ENCODE assay signal across 8 cellular contexts in genomic region chr4:76585897-76586360, GRCh38.
DNase-seq lines count a peak whose midpoint lies in the region; ATAC-seq and TF ChIP-seq lines count a peak whose summit lies in the region.

No MANE protein-coding gene starts in this region.

- ATAC-seq in HG02588 (IDR thresholded peaks at IDR 0.05; ENCODE audit: unreplicated experiment): peak; percentile 98
- no peak for ATAC-seq in GM18861 (IDR thresholded peaks at IDR 0.05; ENCODE audit: unreplicated experiment)

- H3K4me3 ChIP-seq in GM12864 (ENCODE audit: low read depth, low read length) (peak overlapping the region; percentile 37), skeletal muscle cell (ENCODE audit: low read depth, low read length) (peak overlapping the region; percentile 32)

- no peaks in the 10 kb centered on the region for H3K36me3 Mint-ChIP-seq in HFFc6 (ENCODE audit: low read depth)

- peaks cover 66% of the 10 kb centered on the region for H3K4me1 Mint-ChIP-seq in HFFc6 (ENCODE audit: low read depth)

- in situ Hi-C loops in T47D (cut with HindIII; ENCODE audit: low pct_unique_long_range_greater_than_20kb, low sequenced_read_pairs): no loop called here

- no peak overlapping the region for H3K27ac Mint-ChIP-seq in HFFc6

- no peak overlapping the region for H3K4me3 Mint-ChIP-seq in HFFc6

- TF ChIP-seq CTCF in GM12864 (IDR thresholded peaks at IDR 0.05; ENCODE audit: low read depth, low read length, missing control alignments) (no peak), HFFc6 (IDR thresholded peaks at IDR 0.05) (no peak)

- no peaks in the 10 kb centered on the region for H3K9me3 Mint-ChIP-seq in HFFc6

- H3K27me3 Mint-ChIP-seq in HFFc6 (ENCODE audit: insufficient read depth): no peaks in the 10 kb centered on the region; the same call in 1 of the 2 replicates

- DNase-seq in GM12864 (ENCODE audit: low read depth) (no peak), NCI-H345 treated with DMSO at 0.1 percent for 48 hours (lab: John Stamatoyannopoulos, UW; ENCODE audit: unreplicated experiment) (peak; percentile 62), T47D (ENCODE audit: low read depth in 1 of 2, low spot score in 1 of 2) (peak; percentile 62 to 94), iPS-NIHi7 (ENCODE audit: extremely low spot score) (peak; percentile 93), skeletal muscle cell (ENCODE audit: low read depth) (no peak), HFFc6 (no peak)

Comparison
In these comparisons a context has a peak if more than half of its experiments do, and no peak if none do; other contexts are left out.
1. DNase-seq: peak in NCI-H345 treated with DMSO at 0.1 percent for 48 hours (single experiment), T47D (2 of 2) and iPS-NIHi7 (single experiment); none in GM12864 (single experiment), skeletal muscle cell (single experiment) and HFFc6 (single experiment).